ENCODE assay signal across 18 cellular contexts in genomic region chr22:22787151-22787550, GRCh38.
"Had no signal": no experiment of that assay in that cellular context is flagged by ENCODE, and none has a peak within 500 bp of the region (broad histone marks: within the 10 kb centered on the region; RNA-seq: fewer than 3 reads in every experiment).

No MANE protein-coding gene starts in this region.

- H3K27me3 Mint-ChIP-seq: activated naive CD4-positive, alpha-beta T cell treated with anti-CD3 and anti-CD28 coated beads, Interleukin-2, amount 50 U/mL, for 24 hours; activated T-cell treated with anti-CD3 and anti-CD28 coated beads, Interleukin-2, amount 50 U/mL, for 24 hours; memory B cell had no signal

- H3K4me1 Mint-ChIP-seq: memory B cell had no signal

- H3K36me3 ChIP-seq: adrenal gland, esophagus squamous epithelium, tibial artery, uterus had no signal

- H3K27ac ChIP-seq: adrenal gland, esophagus squamous epithelium, tibial artery, uterus had no signal

- H3K9me3 ChIP-seq: adrenal gland, esophagus squamous epithelium, mucosa of descending colon, tibial artery, uterus had no signal

- H3K27me3 ChIP-seq: adrenal gland, uterus had no signal

- H3K4me1 ChIP-seq: adrenal gland, esophagus squamous epithelium, tibial artery, uterus had no signal

- H3K4me3 ChIP-seq: adrenal gland, esophagus squamous epithelium, mucosa of descending colon, tibial artery, uterus had no signal

- DNase-seq: activated CD4-positive, alpha-beta T cell treated with anti-CD3 and anti-CD28 coated beads, Interleukin-2, amount 50 U/mL, for 1 hour; activated effector memory CD4-positive, alpha-beta T cell treated with anti-CD3 and anti-CD28 coated beads, Interleukin-2, amount 50 U/mL, for 16 hours; activated T-cell treated with anti-CD3 and anti-CD28 coated beads, Interleukin-2, amount 50 U/mL, for 24 hours; adrenal gland; esophagus squamous epithelium; hippocampal formation; kidney glomerular epithelial cell; left ventricle myocardium superior; mucosa of descending colon; naive thymus-derived CD8-positive, alpha-beta T cell; posterior cingulate gyrus; stimulated activated CD4-positive, alpha-beta T cell treated with anti-CD3 and anti-CD28 coated beads, Interleukin-2, amount 100 ng/mL, for 48 hours; stimulated activated naive B cell treated with anti-CD40 and anti-IgM and Interleukin-4, amounts not matched to agents 10 μg/mL and 1 μg/mL and 100 μg/mL, for 72 hours; T-helper 9 cell; tibial artery; uterus had no signal

- H3K27ac Mint-ChIP-seq: activated naive CD4-positive, alpha-beta T cell treated with anti-CD3 and anti-CD28 coated beads, Interleukin-2, amount 50 U/mL, for 24 hours; activated T-cell treated with anti-CD3 and anti-CD28 coated beads, Interleukin-2, amount 50 U/mL, for 24 hours; memory B cell; stimulated activated naive B cell treated with anti-CD40 and anti-IgM and Interleukin-4, amounts not matched to agents 10 μg/mL and 1 μg/mL and 100 μg/mL, for 72 hours had no signal

- H3K36me3 Mint-ChIP-seq: activated naive CD4-positive, alpha-beta T cell treated with anti-CD3 and anti-CD28 coated beads, Interleukin-2, amount 50 U/mL, for 24 hours; memory B cell; naive thymus-derived CD8-positive, alpha-beta T cell; stimulated activated naive B cell treated with anti-CD40 and anti-IgM and Interleukin-4, amounts not matched to agents 10 μg/mL and 1 μg/mL and 100 μg/mL, for 72 hours had no signal

- H3K9me3 Mint-ChIP-seq: activated naive CD4-positive, alpha-beta T cell treated with anti-CD3 and anti-CD28 coated beads, Interleukin-2, amount 50 U/mL, for 24 hours; activated T-cell treated with anti-CD3 and anti-CD28 coated beads, Interleukin-2, amount 50 U/mL, for 24 hours; memory B cell; naive thymus-derived CD8-positive, alpha-beta T cell; stimulated activated naive B cell treated with anti-CD40 and anti-IgM and Interleukin-4, amounts not matched to agents 10 μg/mL and 1 μg/mL and 100 μg/mL, for 72 hours had no signal

- H3K4me3 Mint-ChIP-seq: activated naive CD4-positive, alpha-beta T cell treated with anti-CD3 and anti-CD28 coated beads, Interleukin-2, amount 50 U/mL, for 24 hours; activated T-cell treated with anti-CD3 and anti-CD28 coated beads, Interleukin-2, amount 50 U/mL, for 24 hours; memory B cell; stimulated activated naive B cell treated with anti-CD40 and anti-IgM and Interleukin-4, amounts not matched to agents 10 μg/mL and 1 μg/mL and 100 μg/mL, for 72 hours had no signal

- ATAC-seq: left ventricle myocardium superior; stimulated activated naive B cell treated with anti-CD40 and anti-IgM and Interleukin-4, amounts not matched to agents 10 μg/mL and 1 μg/mL and 100 μg/mL, for 72 hours had no signal
